In the genomic region with DNA sequence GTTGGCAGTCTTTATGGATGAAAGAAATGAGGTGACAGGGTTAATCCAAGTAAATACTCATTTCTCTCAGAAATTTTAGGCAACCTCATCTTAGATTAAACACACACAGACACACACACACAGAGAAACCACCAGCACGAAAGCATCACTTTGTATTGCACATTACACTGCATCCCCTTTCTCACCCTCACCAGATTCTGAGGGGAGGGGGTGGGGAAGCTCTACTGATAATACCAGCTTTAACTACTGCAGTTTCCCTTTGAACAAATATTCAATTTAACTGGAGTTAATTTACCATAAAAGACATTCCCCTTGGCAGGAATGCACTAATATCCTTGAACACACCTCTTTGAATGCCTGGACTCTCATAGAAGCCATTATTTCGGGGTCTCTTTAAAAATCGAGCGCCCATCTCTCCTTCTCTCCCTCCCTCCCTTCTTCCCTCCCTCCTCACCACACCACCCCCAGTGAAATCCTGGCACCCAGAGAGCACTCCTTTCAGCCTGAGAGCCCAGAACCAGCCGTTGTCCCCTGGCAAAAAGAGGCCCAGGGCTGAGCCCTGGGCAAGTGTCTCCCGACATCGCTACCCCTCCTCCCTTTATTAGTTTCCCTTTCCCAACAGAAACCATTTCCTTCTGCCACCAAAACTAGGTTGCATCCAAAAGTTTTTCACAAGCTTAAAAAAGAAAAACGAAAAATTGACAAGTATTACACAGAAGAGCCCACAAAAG, we compare ENCODE assay signal across 9 cellular contexts. TPM values are rescaled to one million over a fixed set of nuclear protein-coding genes. Genes with fewer than 3 reads are reported as not detected.
DNase-seq lines count a peak whose midpoint lies in the region; ATAC-seq and TF ChIP-seq lines count a peak whose summit lies in the region.
"Had no signal": no experiment of that assay in that cellular context is flagged by ENCODE, and none has a peak within 500 bp of the region (broad histone marks: within the 10 kb centered on the region; RNA-seq: fewer than 3 reads in every experiment).

No MANE protein-coding gene starts in this region.

- no TSS peak for BruUV-seq in PC-9 (replicated peaks; lab: Mats Ljungman, UMichigan)

- peaks cover 25% of the 10 kb centered on the region for H3K4me1 Mint-ChIP-seq in progenitor cell of endocrine pancreas (ENCODE audit: low read depth)

- H3K27ac ChIP-seq in PC-9: no peak overlapping the region
- H3K27ac ChIP-seq in gastroesophageal sphincter: peak overlapping the region; percentile 52 to 100 (median 99)

- H3K27me3 Mint-ChIP-seq in progenitor cell of endocrine pancreas: peaks cover 63% of the 10 kb centered on the region

- peak overlapping the region; percentile 93 for H3K27ac Mint-ChIP-seq in progenitor cell of endocrine pancreas

- H3K36me3 Mint-ChIP-seq in progenitor cell of endocrine pancreas (ENCODE audit: insufficient read depth): no peaks in the 10 kb centered on the region

- intact Hi-C loops in PC-9 (cut with micrococcal nuclease; ENCODE audit: unreplicated experiment): no loop called here

- no peak overlapping the region for H2AFZ ChIP-seq in PC-9

- no peaks in the 10 kb centered on the region for H3K9me3 ChIP-seq in PC-9 (ENCODE audit: insufficient read depth, low read depth)
- no peaks in the 10 kb centered on the region for H3K9me3 ChIP-seq in gastroesophageal sphincter

- TF ChIP-seq CTCF in PC-9 (conservative IDR thresholded peaks at IDR 0.05): no peak
- TF ChIP-seq CTCF in gastroesophageal sphincter (IDR thresholded peaks at IDR 0.05): no peak
- no peak for TF ChIP-seq CTCF in progenitor cell of endocrine pancreas (IDR thresholded peaks at IDR 0.05; ENCODE audit: unreplicated experiment)

- H3K4me3 Mint-ChIP-seq in progenitor cell of endocrine pancreas (ENCODE audit: low read depth): peak overlapping the region; percentile 96

- H3K36me3 ChIP-seq in PC-9 (ENCODE audit: low read depth): no peaks in the 10 kb centered on the region
- no peaks in the 10 kb centered on the region for H3K36me3 ChIP-seq in gastroesophageal sphincter

- peak overlapping the region; percentile 81 for H3K4me2 ChIP-seq in PC-9

- H3K4me1 ChIP-seq in PC-9 (replicated peaks; ENCODE audit: insufficient read depth): peaks cover 40% of the 10 kb centered on the region
- peaks cover 10 to 64% (median 22%) of the 10 kb centered on the region in 3 donors for H3K4me1 ChIP-seq in gastroesophageal sphincter

- 16 to 21% methylated on average over 6 to 7 of the region's 8 CpGs for WGBS in gastroesophageal sphincter (ENCODE audit: low coverage in 1 of 2), 2 donors

- H3K9me2 ChIP-seq in PC-9 (ENCODE audit: insufficient read depth): no peaks in the 10 kb centered on the region

- CTCF ChIA-PET in PC-9 (lab: Charles Lee): no interaction called here

- peaks cover 27% of the 10 kb centered on the region for H3K79me2 ChIP-seq in PC-9 (ENCODE audit: low read depth)

- H3K27me3 ChIP-seq in PC-9 (ENCODE audit: insufficient read depth, low read depth) (no peaks in the 10 kb centered on the region), gastroesophageal sphincter (no peaks in the 10 kb centered on the region)

- peaks cover 11% of the 10 kb centered on the region; the same call in 1 of the 2 replicates for H3F3A ChIP-seq in PC-9 (ENCODE audit: insufficient read depth, low read depth)

- TF ChIP-seq POLR2A in gastroesophageal sphincter (IDR thresholded peaks at IDR 0.05): no peak

- H4K20me1 ChIP-seq in PC-9 (ENCODE audit: insufficient read depth): no peaks in the 10 kb centered on the region

- DNase-seq in Daoy (ENCODE audit: low read depth) (peak; percentile 23), PC-9 (no peak), progenitor cell of endocrine pancreas (ENCODE audit: low spot score, unreplicated experiment) (no peak), dedifferentiated amniotic fluid mesenchymal stem cell (ENCODE audit: extremely low spot score) (no peak), AML-193 (lab: John Stamatoyannopoulos, UW) (no peak)
- DNase-seq: KBM-7 had no signal

- H3K4me3 ChIP-seq in PC-9: no peak overlapping the region
- H3K4me3 ChIP-seq in gastroesophageal sphincter: peak overlapping the region; percentile 66 to 95

- TF ChIP-seq EP300 in gastroesophageal sphincter (IDR thresholded peaks at IDR 0.05): no peak

- H3K9me3 Mint-ChIP-seq in progenitor cell of endocrine pancreas (ENCODE audit: low read depth): no peaks in the 10 kb centered on the region

- POLR2A ChIA-PET in PC-9 (lab: Charles Lee; ENCODE audit: unreplicated experiment): no interaction called here

- ATAC-seq in gastroesophageal sphincter: no peak
- no peak for ATAC-seq in HG02852 (IDR thresholded peaks at IDR 0.05; ENCODE audit: unreplicated experiment)
- no peak for ATAC-seq in HG02840 (IDR thresholded peaks at IDR 0.05; ENCODE audit: low FRiP score, unreplicated experiment)

RNA-seq across cellular contexts. Expression of a gene that starts 2.8 kb away (rescaled TPM):
- total RNA-seq in Daoy (2014; rRNA removed; shearing (Covaris generic)): 16.5 and 19.4 TPM in 2 replicates
- total RNA-seq in PC-9 (2021) (29.0 and 35.1 TPM in 2 replicates), gastroesophageal sphincter (10 to 100 TPM; 61.0 to 68.3 (median 65.4) TPM), progenitor cell of endocrine pancreas (15.3 and 15.5 TPM in 2 replicates)
